In the genomic region with DNA sequence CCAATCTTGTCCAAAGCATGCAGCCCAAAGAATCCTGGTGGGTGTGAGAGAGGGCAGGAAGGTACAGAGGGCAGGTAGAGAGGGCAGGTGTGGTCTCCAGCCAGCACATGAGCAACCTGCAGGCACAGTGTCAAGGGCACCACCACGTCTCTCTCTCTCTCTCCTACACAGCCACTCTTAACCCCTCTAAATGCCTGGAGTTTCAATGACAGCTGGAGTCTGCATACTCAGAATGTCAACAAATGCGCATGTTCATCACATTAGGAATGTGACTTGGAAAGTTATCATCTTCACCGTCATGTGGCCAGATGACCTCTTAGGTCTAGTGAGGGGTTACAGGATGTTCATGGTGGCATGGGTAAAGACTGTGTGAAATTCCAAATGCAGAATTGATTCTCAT, we compare ENCODE assay signal across 1 cellular context.
TF ChIP-seq lines count a peak whose summit lies in the region.

No MANE protein-coding gene starts in this region.

TF ChIP-seq in SK-N-SH, 30 proteins besides CTCF, POLR2A, EP300 and RAD21 (continued from another document):
- TF ChIP-seq, protein P1, sequence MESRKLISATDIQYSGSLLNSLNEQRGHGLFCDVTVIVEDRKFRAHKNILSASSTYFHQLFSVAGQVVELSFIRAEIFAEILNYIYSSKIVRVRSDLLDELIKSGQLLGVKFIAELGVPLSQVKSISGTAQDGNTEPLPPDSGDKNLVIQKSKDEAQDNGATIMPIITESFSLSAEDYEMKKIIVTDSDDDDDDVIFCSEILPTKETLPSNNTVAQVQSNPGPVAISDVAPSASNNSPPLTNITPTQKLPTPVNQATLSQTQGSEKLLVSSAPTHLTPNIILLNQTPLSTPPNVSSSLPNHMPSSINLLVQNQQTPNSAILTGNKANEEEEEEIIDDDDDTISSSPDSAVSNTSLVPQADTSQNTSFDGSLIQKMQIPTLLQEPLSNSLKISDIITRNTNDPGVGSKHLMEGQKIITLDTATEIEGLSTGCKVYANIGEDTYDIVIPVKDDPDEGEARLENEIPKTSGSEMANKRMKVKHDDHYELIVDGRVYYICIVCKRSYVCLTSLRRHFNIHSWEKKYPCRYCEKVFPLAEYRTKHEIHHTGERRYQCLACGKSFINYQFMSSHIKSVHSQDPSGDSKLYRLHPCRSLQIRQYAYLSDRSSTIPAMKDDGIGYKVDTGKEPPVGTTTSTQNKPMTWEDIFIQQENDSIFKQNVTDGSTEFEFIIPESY (IDR thresholded peaks at IDR 0.05; ENCODE audit: borderline replicate concordance, low read depth): no peak
- TF ChIP-seq CHD2 (IDR thresholded peaks at IDR 0.05; ENCODE audit: low read length, partially characterized antibody) (no peak), RFX5 (IDR thresholded peaks at IDR 0.05; ENCODE audit: low read length) (no peak), TAF1 (IDR thresholded peaks at IDR 0.05; ENCODE audit: borderline replicate concordance, low read depth, low read length) (no peak)
- TF ChIP-seq, protein P2, sequence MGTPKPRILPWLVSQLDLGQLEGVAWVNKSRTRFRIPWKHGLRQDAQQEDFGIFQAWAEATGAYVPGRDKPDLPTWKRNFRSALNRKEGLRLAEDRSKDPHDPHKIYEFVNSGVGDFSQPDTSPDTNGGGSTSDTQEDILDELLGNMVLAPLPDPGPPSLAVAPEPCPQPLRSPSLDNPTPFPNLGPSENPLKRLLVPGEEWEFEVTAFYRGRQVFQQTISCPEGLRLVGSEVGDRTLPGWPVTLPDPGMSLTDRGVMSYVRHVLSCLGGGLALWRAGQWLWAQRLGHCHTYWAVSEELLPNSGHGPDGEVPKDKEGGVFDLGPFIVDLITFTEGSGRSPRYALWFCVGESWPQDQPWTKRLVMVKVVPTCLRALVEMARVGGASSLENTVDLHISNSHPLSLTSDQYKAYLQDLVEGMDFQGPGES (IDR thresholded peaks at IDR 0.05; ENCODE audit: low read depth, low read length): no peak
